ENCODE assay signal across 21 cellular contexts in genomic region chr3:190249414-190249813, GRCh38.
"Had no signal": no experiment of that assay in that cellular context is flagged by ENCODE, and none has a peak within 500 bp of the region (broad histone marks: within the 10 kb centered on the region; RNA-seq: fewer than 3 reads in every experiment).

No MANE protein-coding gene starts in this region.

- H3K4me3 Mint-ChIP-seq: naive thymus-derived CD8-positive, alpha-beta T cell had no signal

- H3K4me3 ChIP-seq: colonic mucosa, hepatocyte, mucosa of descending colon, ovary, smooth muscle cell, suprapubic skin, tibial artery, upper lobe of right lung, vagina had no signal

- H3K4me1 ChIP-seq: colonic mucosa, suprapubic skin, tibial artery, upper lobe of right lung, vagina had no signal

- H3K79me2 ChIP-seq: hepatocyte had no signal

- H3K4me2 ChIP-seq: hepatocyte, smooth muscle cell had no signal

- H3K27ac ChIP-seq: colonic mucosa, hepatocyte, ovary, suprapubic skin, tibial artery, upper lobe of right lung, vagina had no signal

- H3K36me3 ChIP-seq: colonic mucosa, ovary, suprapubic skin, tibial artery, upper lobe of right lung, vagina had no signal

- FAIRE-seq: endothelial cell of umbilical vein had no signal

- H3K27ac Mint-ChIP-seq: naive thymus-derived CD8-positive, alpha-beta T cell; progenitor cell of endocrine pancreas had no signal

- ATAC-seq: left colon; mucosa of descending colon; naive thymus-derived CD8-positive, alpha-beta T cell; right cardiac atrium; upper lobe of right lung had no signal

- H3K27me3 Mint-ChIP-seq: progenitor cell of endocrine pancreas had no signal

- H3K27me3 ChIP-seq: colonic mucosa, hepatocyte, ovary, suprapubic skin, tibial artery, upper lobe of right lung, vagina had no signal

- H3K4me1 Mint-ChIP-seq: naive thymus-derived CD8-positive, alpha-beta T cell had no signal

- H3K9me3 ChIP-seq: colonic mucosa, ovary, tibial artery, upper lobe of right lung, vagina had no signal

- H2AFZ ChIP-seq: hepatocyte had no signal

- DNase-seq: colonic mucosa; dermis blood vessel endothelial cell; erythroblast; foreskin melanocyte; head of caudate nucleus; left colon; mammary epithelial cell; mucosa of descending colon; naive thymus-derived CD8-positive, alpha-beta T cell; ovary; right cardiac atrium; stimulated activated CD4-positive, alpha-beta T cell treated with anti-CD3 and anti-CD28 coated beads, Interleukin-2, amount 100 ng/mL, for 48 hours; stimulated activated naive CD4-positive, alpha-beta T cell treated with Interleukin-2 at 50 U/mL for 16 hours; tibial artery; upper lobe of right lung had no signal
